Comparison of ENCODE assay signal across 21 cellular contexts in the genomic region with DNA sequence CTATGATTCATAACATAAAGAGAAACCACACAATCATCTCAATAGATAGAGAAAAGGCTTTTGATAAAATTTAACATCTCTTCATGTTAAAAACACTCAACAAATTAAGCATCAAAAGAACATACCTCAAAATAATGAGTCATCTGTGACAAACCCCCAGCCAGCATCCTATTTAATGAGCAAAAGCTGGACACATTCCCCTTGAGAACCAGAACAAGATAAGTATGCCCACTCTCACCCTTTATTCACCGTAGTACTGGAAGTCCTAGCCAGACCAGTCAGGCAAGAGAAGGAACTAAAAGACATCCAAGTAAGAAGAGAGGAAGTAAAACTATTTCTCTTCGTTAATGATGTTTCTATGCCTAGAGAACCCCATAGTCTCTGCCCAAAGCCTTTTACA.
"Had no signal": no experiment of that assay in that cellular context is flagged by ENCODE, and none has a peak within 500 bp of the region (broad histone marks: within the 10 kb centered on the region; RNA-seq: fewer than 3 reads in every experiment).

No MANE protein-coding gene starts in this region.

- ATAC-seq: activated T-helper 17 cell treated with anti-CD3 and anti-CD28 coated beads, Interleukin-2, amount 50 U/mL, for 72 hours; heart right ventricle had no signal

- H3K4me3 ChIP-seq: breast epithelium, esophagus muscularis mucosa, heart right ventricle, left ventricle myocardium inferior, prostate gland, right atrium auricular region, thyroid gland had no signal

- H3K9me3 ChIP-seq: breast epithelium, esophagus muscularis mucosa, left ventricle myocardium inferior, prostate gland, right atrium auricular region, thyroid gland had no signal

- H3K4me1 ChIP-seq: breast epithelium, esophagus muscularis mucosa, heart right ventricle, left ventricle myocardium inferior, prostate gland, right atrium auricular region, thyroid gland had no signal

- H3K36me3 ChIP-seq: breast epithelium, esophagus muscularis mucosa, heart right ventricle, left ventricle myocardium inferior, prostate gland, right atrium auricular region, thyroid gland had no signal

- DNase-seq: activated B cell treated with CpG ODN at 0.5 μM for 24 hours; activated CD4-positive, alpha-beta memory T cell treated with anti-CD3 and anti-CD28 coated beads, Interleukin-2, amount 10 ng/mL, durations not matched to agents 7 days and 5 days; activated CD4-positive, alpha-beta T cell treated with anti-CD3 and anti-CD28 coated beads for 48 hours; activated naive CD4-positive, alpha-beta T cell; activated naive CD8-positive, alpha-beta T cell treated with anti-CD3 and anti-CD28 coated beads for 36 hours; activated T-cell treated with anti-CD3 and anti-CD28 coated beads, Interleukin-2, amount 50 U/mL, for 1 hour; cerebellar nuclear complex; effector CD8-positive, alpha-beta T cell; heart right ventricle; kidney glomerular epithelial cell; left ventricle myocardium inferior; mammary epithelial cell; stimulated activated CD4-positive, alpha-beta T cell treated with anti-CD3 and anti-CD28 coated beads, Interleukin-12 subunit alpha, Interleukin-12 subunit beta, amount 100 ng/mL, for 4 hours; stimulated activated CD4-positive, alpha-beta T cell treated with anti-CD3 and anti-CD28 coated beads, Interleukin-2, amount 100 ng/mL, for 24 hours; stimulated activated naive CD4-positive, alpha-beta T cell treated with Interleukin-2 at 50 U/mL for 16 hours; thyroid gland had no signal

- H3K27me3 ChIP-seq: breast epithelium, esophagus muscularis mucosa, heart right ventricle, right atrium auricular region, thyroid gland had no signal
